ENCODE assay signal across 18 cellular contexts in genomic region chr6:37126554-37126906, GRCh38. TPM values are rescaled to one million over a fixed set of nuclear protein-coding genes. Genes with fewer than 3 reads are reported as not detected.
DNase-seq lines count a peak whose midpoint lies in the region; FAIRE-seq and TF ChIP-seq lines count a peak whose summit lies in the region.
"Had no signal": no experiment of that assay in that cellular context is flagged by ENCODE, and none has a peak within 500 bp of the region (broad histone marks: within the 10 kb centered on the region; RNA-seq: fewer than 3 reads in every experiment).

No MANE protein-coding gene starts in this region.

- no peaks in the 10 kb centered on the region for H3K9me3 ChIP-seq in HUES6 (ENCODE audit: control insufficient read depth, insufficient read depth, low read depth, low read length)
- H3K9me3 ChIP-seq in esophagus squamous epithelium: no peaks in the 10 kb centered on the region
- no peaks in the 10 kb centered on the region for H3K9me3 ChIP-seq in Peyer's patch
- H3K9me3 ChIP-seq: uterus had no signal

- WGBS in mesendoderm (ENCODE audit: extremely low coverage, insufficient coverage, low lambda C conversion rate): no CpG with 5 or more reads among the region's 3 CpGs
- 56 to 63% methylated on average over 3 of the region's 3 CpGs for WGBS in esophagus squamous epithelium, 2 donors

- no peak overlapping the region for H2AK5ac ChIP-seq in mesendoderm (ENCODE audit: low read length)

- H3K27ac ChIP-seq in HUES6 (ENCODE audit: low read depth, low read length) (peak overlapping the region; percentile 96), brain microvascular endothelial cell (peak overlapping the region; percentile 35), mesendoderm (ENCODE audit: low read depth, low read length) (peak overlapping the region; percentile 93), esophagus squamous epithelium (no peak overlapping the region), Peyer's patch (no peak overlapping the region)
- H3K27ac ChIP-seq: KMS-11 had no signal

- H4K5ac ChIP-seq in mesendoderm (ENCODE audit: low read length): no peak overlapping the region

- peaks cover 13% of the 10 kb centered on the region for H3K36me3 ChIP-seq in HUES6 (ENCODE audit: control insufficient read depth, insufficient read depth, low read length)
- no peaks in the 10 kb centered on the region for H3K36me3 ChIP-seq in brain microvascular endothelial cell (replicated peaks)
- no peaks in the 10 kb centered on the region for H3K36me3 ChIP-seq in mesendoderm (ENCODE audit: control insufficient read depth, insufficient read depth, low read length)
- no peaks in the 10 kb centered on the region for H3K36me3 ChIP-seq in esophagus squamous epithelium
- no peaks in the 10 kb centered on the region for H3K36me3 ChIP-seq in Peyer's patch
- H3K36me3 ChIP-seq: uterus had no signal

- H4K8ac ChIP-seq in mesendoderm (ENCODE audit: low read depth, low read length): no peak overlapping the region

- no peaks in the 10 kb centered on the region for H3K27me3 ChIP-seq in HUES6 (ENCODE audit: control insufficient read depth, insufficient read depth, low read length)
- H3K27me3 ChIP-seq in brain microvascular endothelial cell (replicated peaks): no peaks in the 10 kb centered on the region
- H3K27me3 ChIP-seq in mesendoderm (ENCODE audit: insufficient read depth, low read length, poor library complexity): no peaks in the 10 kb centered on the region
- peaks cover 0 to 9% (median 0%) of the 10 kb centered on the region in 4 donors for H3K27me3 ChIP-seq in esophagus squamous epithelium
- H3K27me3 ChIP-seq in Peyer's patch: no peaks in the 10 kb centered on the region
- H3K27me3 ChIP-seq: uterus had no signal

- H3K4me3 ChIP-seq in HUES6 (ENCODE audit: low read depth, low read length) (peak overlapping the region; percentile 48), brain microvascular endothelial cell (ENCODE audit: low read depth, low read length) (no peak overlapping the region), mesendoderm (ENCODE audit: low read length) (no peak overlapping the region), esophagus squamous epithelium (no peak overlapping the region), Peyer's patch (no peak overlapping the region)
- H3K4me3 ChIP-seq: skin epidermis had no signal

- TF ChIP-seq CTCF in brain microvascular endothelial cell (IDR thresholded peaks at IDR 0.05; ENCODE audit: low read depth, low read length, missing control alignments) (peak; percentile 10), esophagus squamous epithelium (IDR thresholded peaks at IDR 0.05) (no peak), Peyer's patch (IDR thresholded peaks at IDR 0.05) (no peak)

- peak overlapping the region; percentile 64 for H3K18ac ChIP-seq in mesendoderm (ENCODE audit: low read length)

- peak overlapping the region; percentile 26 for H3K4me2 ChIP-seq in mesendoderm (ENCODE audit: low read length)
- H3K4me2 ChIP-seq: KMS-11 had no signal

- DNase-seq in brain microvascular endothelial cell (no peak), mesendoderm (no peak), esophagus squamous epithelium (lab: John Stamatoyannopoulos, UW) (no peak), Peyer's patch (no peak), T-helper 2 cell (no peak), AG20443 (ENCODE audit: low spot score) (no peak)
- DNase-seq: activated CD4-positive, alpha-beta T cell treated with anti-CD3 and anti-CD28 coated beads for 48 hours; activated T-cell treated with anti-CD3 and anti-CD28 coated beads for 4 hours; central memory CD4-positive, alpha-beta T cell; foreskin fibroblast; NCI-H1105; NCI-H2171 treated with DMSO at 0.1 percent for 48 hours; uterus had no signal

- peak overlapping the region; percentile 79 for H3K56ac ChIP-seq in mesendoderm (ENCODE audit: low read length)

- H3K9ac ChIP-seq in HUES6 (ENCODE audit: low read length): peak overlapping the region; percentile 86
- H3K9ac ChIP-seq in mesendoderm (ENCODE audit: low read length): peak overlapping the region; percentile 54
- H3K9ac ChIP-seq: KMS-11 had no signal

- H2BK120ac ChIP-seq in mesendoderm (ENCODE audit: low read depth, low read length): peak overlapping the region; percentile 95

- no peaks in the 10 kb centered on the region for H3K79me1 ChIP-seq in mesendoderm (ENCODE audit: low read length)

- no peaks in the 10 kb centered on the region for H3K79me2 ChIP-seq in mesendoderm (ENCODE audit: control insufficient read depth, insufficient read depth, low read length)

- H3K4me1 ChIP-seq in HUES6 (ENCODE audit: control insufficient read depth, insufficient read depth, low read length) (peaks cover 57% of the 10 kb centered on the region), mesendoderm (ENCODE audit: control insufficient read depth, low read depth, low read length) (peaks cover 17% of the 10 kb centered on the region), esophagus squamous epithelium (peaks cover 6 to 25% (median 18%) of the 10 kb centered on the region in 3 donors), Peyer's patch (peaks cover 0 to 28% (median 3%) of the 10 kb centered on the region in 4 donors)

- H3K23ac ChIP-seq in mesendoderm (ENCODE audit: low read length): no peak overlapping the region

- no peak overlapping the region for H2BK15ac ChIP-seq in mesendoderm (replicated peaks; ENCODE audit: low read depth)

- peak; percentile 90 for FAIRE-seq in A204.1 (lab: Jason Lieb, UNC)
- FAIRE-seq: islet of Langerhans had no signal

- peak overlapping the region; percentile 99 for H3K4ac ChIP-seq in mesendoderm (ENCODE audit: low read depth, low read length)

- in situ Hi-C loops in brain microvascular endothelial cell (cut with HindIII; ENCODE audit: low pct_ligation_motif_present, low sequenced_read_pairs): no loop called here

- H2BK5ac ChIP-seq in mesendoderm (ENCODE audit: low read length): peak overlapping the region; percentile 97

- no peak for TF ChIP-seq POLR2A in esophagus squamous epithelium (IDR thresholded peaks at IDR 0.05)
- TF ChIP-seq POLR2A in Peyer's patch (IDR thresholded peaks at IDR 0.05): no peak

- intact Hi-C loops in esophagus squamous epithelium (cut with DNase I): no loop called here

RNA-seq across cellular contexts. Expression of gene PIM1, which starts 43.4 kb away (rescaled TPM):
- polyA plus RNA-seq in mesendoderm (2013, experiment 1 of 2): 153 TPM
- 150 TPM for polyA plus RNA-seq in mesendoderm (2013, experiment 2 of 2)
- 100 to 1,000 TPM in 2 of 4 donors, 10 to 100 TPM in 2; 57.3 to 206 (median 96.6) TPM for total RNA-seq in esophagus squamous epithelium
- total RNA-seq in Peyer's patch: 10 to 100 TPM; 36.6 to 78.4 (median 49.2) TPM

Comparison
In these comparisons a context has a peak if more than half of its experiments do, and no peak if none do; other contexts are left out.
1. H3K27ac ChIP-seq: peak in HUES6 (single experiment), brain microvascular endothelial cell (single experiment) and mesendoderm (single experiment); none in esophagus squamous epithelium (0 of 4) and Peyer's patch (0 of 4).